8 cellular contexts compared by ENCODE assay signal in the genomic region with DNA sequence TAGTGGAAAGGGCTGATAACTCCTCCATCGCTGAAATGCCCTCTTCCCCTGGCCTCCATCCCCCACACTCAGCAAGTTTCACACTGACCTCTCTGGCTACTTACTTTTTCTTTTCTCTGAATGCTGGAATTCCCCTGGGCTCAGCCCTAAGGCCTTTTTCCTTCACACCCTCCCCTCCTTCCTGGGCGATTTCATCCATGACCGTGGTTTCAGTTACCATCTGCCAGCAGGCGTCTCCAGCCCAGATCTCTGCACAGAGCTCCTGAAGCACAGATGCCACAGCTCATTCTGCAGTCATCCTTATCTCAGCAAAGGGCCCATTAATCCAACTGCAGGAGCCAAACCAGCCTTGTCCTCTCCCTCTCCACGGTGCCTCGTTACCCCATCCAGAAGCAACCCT.
DNase-seq lines count a peak whose midpoint lies in the region; ATAC-seq and TF ChIP-seq lines count a peak whose summit lies in the region.

No MANE protein-coding gene starts in this region.

- ATAC-seq in GM21447 (IDR thresholded peaks at IDR 0.05; ENCODE audit: unreplicated experiment): no peak

- H3K4me3 Mint-ChIP-seq in T-helper 1 cell treated with Interleukin-12 subunit alpha and Interleukin-12 subunit beta and Interleukin-4 antibody, amounts not matched to agents 30 μg/mL and 1 μg/mL, for 36 hours: peak overlapping the region; percentile 52

- peaks cover 26% of the 10 kb centered on the region for H3K4me1 Mint-ChIP-seq in T-helper 1 cell treated with Interleukin-12 subunit alpha and Interleukin-12 subunit beta and Interleukin-4 antibody, amounts not matched to agents 30 μg/mL and 1 μg/mL, for 36 hours (ENCODE audit: low read depth)

- TF ChIP-seq CTCF in epithelial cell of esophagus (IDR thresholded peaks at IDR 0.05; ENCODE audit: insufficient read depth, low read depth, low read length, missing control alignments): no peak

- H3K27me3 Mint-ChIP-seq in T-helper 1 cell treated with Interleukin-12 subunit alpha and Interleukin-12 subunit beta and Interleukin-4 antibody, amounts not matched to agents 30 μg/mL and 1 μg/mL, for 36 hours (ENCODE audit: low read depth): no peaks in the 10 kb centered on the region

- H3K36me3 Mint-ChIP-seq in T-helper 1 cell treated with Interleukin-12 subunit alpha and Interleukin-12 subunit beta and Interleukin-4 antibody, amounts not matched to agents 30 μg/mL and 1 μg/mL, for 36 hours (ENCODE audit: low read depth): peaks cover 51% of the 10 kb centered on the region

- no peak for DNase-seq in T-helper 1 cell
- DNase-seq in NCI-H524 (lab: John Stamatoyannopoulos, UW): peak; percentile 85 to 94
- peak; percentile 40 for DNase-seq in epithelial cell of esophagus (ENCODE audit: low read depth)
- peak; percentile 60 for DNase-seq in non-pigmented ciliary epithelial cell (ENCODE audit: low read depth)
- DNase-seq in activated CD4-positive, alpha-beta T cell treated with anti-CD3 and anti-CD28 coated beads for 1 hour: no peak
- DNase-seq in putamen (ENCODE audit: low spot score): no peak

- H3K9me3 Mint-ChIP-seq in T-helper 1 cell treated with Interleukin-12 subunit alpha and Interleukin-12 subunit beta and Interleukin-4 antibody, amounts not matched to agents 30 μg/mL and 1 μg/mL, for 36 hours: no peaks in the 10 kb centered on the region

- H3K27ac Mint-ChIP-seq in T-helper 1 cell treated with Interleukin-12 subunit alpha and Interleukin-12 subunit beta and Interleukin-4 antibody, amounts not matched to agents 30 μg/mL and 1 μg/mL, for 36 hours: peak overlapping the region; percentile 83

- no peak overlapping the region for H3K4me3 ChIP-seq in epithelial cell of esophagus (ENCODE audit: low read length)

Comparison
In these comparisons a context has a peak if more than half of its experiments do, and no peak if none do; other contexts are left out.
1. DNase-seq: peak in NCI-H524 (2 of 2), epithelial cell of esophagus (single experiment) and non-pigmented ciliary epithelial cell (single experiment); none in T-helper 1 cell (0 of 5), activated CD4-positive, alpha-beta T cell treated with anti-CD3 and anti-CD28 coated beads for 1 hour (single experiment) and putamen (single experiment).